Comparison of ENCODE assay signal across 1 cellular context in genomic region chr2:44169155-44169898, GRCh38.
TF ChIP-seq lines count a peak whose summit lies in the region.

No MANE protein-coding gene starts in this region.

TF ChIP-seq in GM12878, 131 proteins besides CTCF, POLR2A, EP300 and RAD21 (continued from another document):
- TF ChIP-seq CUX1 (IDR thresholded peaks at IDR 0.05; ENCODE audit: insufficient replicate concordance, low read depth, low read length) = peak; percentile 84
- TF ChIP-seq SRF (IDR thresholded peaks at IDR 0.05; ENCODE audit: low read depth in 2 of 2, low read length in 2 of 2) = peak; percentile 76 to 97
